Comparison of ENCODE assay signal across 1 cellular context in the genomic region with DNA sequence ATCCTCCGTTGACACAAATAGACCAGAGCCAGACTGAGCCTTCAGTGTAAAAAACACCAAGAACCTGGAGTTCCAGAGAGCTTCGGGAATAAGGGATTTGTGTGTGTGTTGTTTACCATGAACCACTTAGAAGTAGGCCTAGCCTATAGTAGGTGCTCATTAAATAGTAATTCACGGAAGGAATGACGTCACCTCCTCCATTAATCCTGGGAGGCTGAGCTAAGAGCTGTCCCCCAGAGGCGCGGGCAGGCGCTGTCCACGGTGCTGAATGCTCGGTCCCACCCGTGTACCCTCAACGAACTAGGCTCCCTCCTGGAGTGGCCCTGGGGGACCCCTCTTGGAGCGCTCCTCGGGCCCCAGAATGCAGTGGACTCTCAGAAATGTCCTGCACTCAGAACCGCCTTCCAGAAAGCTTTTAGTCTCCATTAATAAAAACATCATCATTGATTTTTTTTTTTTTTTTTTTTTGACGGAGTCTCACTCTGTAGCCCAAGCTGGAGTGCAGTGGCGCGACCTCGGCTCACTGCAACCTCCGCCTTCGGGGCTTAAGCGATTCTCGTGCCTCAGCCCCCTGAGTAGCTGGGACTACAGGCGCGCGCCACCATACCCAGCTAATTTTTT.
TF ChIP-seq lines count a peak whose summit lies in the region.

No MANE protein-coding gene starts in this region.

TF ChIP-seq in HEK293, 187 proteins besides CTCF, POLR2A, EP300 and RAD21 (continued from another document and continues in another):
- TF ChIP-seq, protein P1, sequence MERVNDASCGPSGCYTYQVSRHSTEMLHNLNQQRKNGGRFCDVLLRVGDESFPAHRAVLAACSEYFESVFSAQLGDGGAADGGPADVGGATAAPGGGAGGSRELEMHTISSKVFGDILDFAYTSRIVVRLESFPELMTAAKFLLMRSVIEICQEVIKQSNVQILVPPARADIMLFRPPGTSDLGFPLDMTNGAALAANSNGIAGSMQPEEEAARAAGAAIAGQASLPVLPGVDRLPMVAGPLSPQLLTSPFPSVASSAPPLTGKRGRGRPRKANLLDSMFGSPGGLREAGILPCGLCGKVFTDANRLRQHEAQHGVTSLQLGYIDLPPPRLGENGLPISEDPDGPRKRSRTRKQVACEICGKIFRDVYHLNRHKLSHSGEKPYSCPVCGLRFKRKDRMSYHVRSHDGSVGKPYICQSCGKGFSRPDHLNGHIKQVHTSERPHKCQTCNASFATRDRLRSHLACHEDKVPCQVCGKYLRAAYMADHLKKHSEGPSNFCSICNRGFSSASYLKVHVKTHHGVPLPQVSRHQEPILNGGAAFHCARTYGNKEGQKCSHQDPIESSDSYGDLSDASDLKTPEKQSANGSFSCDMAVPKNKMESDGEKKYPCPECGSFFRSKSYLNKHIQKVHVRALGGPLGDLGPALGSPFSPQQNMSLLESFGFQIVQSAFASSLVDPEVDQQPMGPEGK (tag by site-specific recombination; IDR thresholded peaks at IDR 0.05), result peak; percentile 58
- TF ChIP-seq, protein P2, sequence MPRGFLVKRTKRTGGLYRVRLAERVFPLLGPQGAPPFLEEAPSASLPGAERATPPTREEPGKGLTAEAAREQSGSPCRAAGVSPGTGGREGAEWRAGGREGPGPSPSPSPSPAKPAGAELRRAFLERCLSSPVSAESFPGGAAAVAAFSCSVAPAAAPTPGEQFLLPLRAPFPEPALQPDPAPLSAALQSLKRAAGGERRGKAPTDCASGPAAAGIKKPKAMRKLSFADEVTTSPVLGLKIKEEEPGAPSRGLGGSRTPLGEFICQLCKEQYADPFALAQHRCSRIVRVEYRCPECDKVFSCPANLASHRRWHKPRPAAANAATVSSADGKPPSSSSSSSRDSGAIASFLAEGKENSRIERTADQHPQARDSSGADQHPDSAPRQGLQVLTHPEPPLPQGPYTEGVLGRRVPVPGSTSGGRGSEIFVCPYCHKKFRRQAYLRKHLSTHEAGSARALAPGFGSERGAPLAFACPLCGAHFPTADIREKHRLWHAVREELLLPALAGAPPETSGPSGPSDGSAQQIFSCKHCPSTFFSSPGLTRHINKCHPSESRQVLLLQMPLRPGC (tag by site-specific recombination; IDR thresholded peaks at IDR 0.05), result 0 out of 2 replicates have a peak, but pooled peaks have one; percentile 43
- TF ChIP-seq, protein P3, sequence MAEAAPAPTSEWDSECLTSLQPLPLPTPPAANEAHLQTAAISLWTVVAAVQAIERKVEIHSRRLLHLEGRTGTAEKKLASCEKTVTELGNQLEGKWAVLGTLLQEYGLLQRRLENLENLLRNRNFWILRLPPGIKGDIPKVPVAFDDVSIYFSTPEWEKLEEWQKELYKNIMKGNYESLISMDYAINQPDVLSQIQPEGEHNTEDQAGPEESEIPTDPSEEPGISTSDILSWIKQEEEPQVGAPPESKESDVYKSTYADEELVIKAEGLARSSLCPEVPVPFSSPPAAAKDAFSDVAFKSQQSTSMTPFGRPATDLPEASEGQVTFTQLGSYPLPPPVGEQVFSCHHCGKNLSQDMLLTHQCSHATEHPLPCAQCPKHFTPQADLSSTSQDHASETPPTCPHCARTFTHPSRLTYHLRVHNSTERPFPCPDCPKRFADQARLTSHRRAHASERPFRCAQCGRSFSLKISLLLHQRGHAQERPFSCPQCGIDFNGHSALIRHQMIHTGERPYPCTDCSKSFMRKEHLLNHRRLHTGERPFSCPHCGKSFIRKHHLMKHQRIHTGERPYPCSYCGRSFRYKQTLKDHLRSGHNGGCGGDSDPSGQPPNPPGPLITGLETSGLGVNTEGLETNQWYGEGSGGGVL (tag by site-specific recombination; IDR thresholded peaks at IDR 0.05), result no peak
- TF ChIP-seq, protein P4, sequence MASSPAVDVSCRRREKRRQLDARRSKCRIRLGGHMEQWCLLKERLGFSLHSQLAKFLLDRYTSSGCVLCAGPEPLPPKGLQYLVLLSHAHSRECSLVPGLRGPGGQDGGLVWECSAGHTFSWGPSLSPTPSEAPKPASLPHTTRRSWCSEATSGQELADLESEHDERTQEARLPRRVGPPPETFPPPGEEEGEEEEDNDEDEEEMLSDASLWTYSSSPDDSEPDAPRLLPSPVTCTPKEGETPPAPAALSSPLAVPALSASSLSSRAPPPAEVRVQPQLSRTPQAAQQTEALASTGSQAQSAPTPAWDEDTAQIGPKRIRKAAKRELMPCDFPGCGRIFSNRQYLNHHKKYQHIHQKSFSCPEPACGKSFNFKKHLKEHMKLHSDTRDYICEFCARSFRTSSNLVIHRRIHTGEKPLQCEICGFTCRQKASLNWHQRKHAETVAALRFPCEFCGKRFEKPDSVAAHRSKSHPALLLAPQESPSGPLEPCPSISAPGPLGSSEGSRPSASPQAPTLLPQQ (tag by site-specific recombination; IDR thresholded peaks at IDR 0.05), result 0 out of 2 replicates have a peak, but pooled peaks have one; percentile 20
- TF ChIP-seq ZNF664 (tag by site-specific recombination; IDR thresholded peaks at IDR 0.05) (peak; percentile 99), ZBTB21 (tag by site-specific recombination; IDR thresholded peaks at IDR 0.05) (peak; percentile 86), ZXDB (tag by site-specific recombination; IDR thresholded peaks at IDR 0.05) (0 out of 2 replicates have a peak, but pooled peaks have one; percentile 51), ZNF155 (tag by site-specific recombination; IDR thresholded peaks at IDR 0.05) (no peak), ZBTB7A (tag by site-specific recombination; IDR thresholded peaks at IDR 0.05; ENCODE audit: low read depth) (0 out of 2 replicates have a peak, but pooled peaks have one; percentile 32), ZNF292 (tag by site-specific recombination; IDR thresholded peaks at IDR 0.05; ENCODE audit: borderline replicate concordance, low read depth) (no peak), IKZF3 (tag by site-specific recombination; IDR thresholded peaks at IDR 0.05) (0 out of 2 replicates have a peak, but pooled peaks have one; percentile 54), KLF16 (tag by site-specific recombination; IDR thresholded peaks at IDR 0.05) (0 out of 2 replicates have a peak, but pooled peaks have one; percentile 32), ZBTB20 (tag by site-specific recombination; IDR thresholded peaks at IDR 0.05) (no peak), SP7 (tag by site-specific recombination; IDR thresholded peaks at IDR 0.05) (peak; percentile 71), KLF8 (tag by site-specific recombination; IDR thresholded peaks at IDR 0.05) (peak; percentile 65; the same call in 1 of the 2 replicates), ZFHX2 (tag by site-specific recombination; conservative IDR thresholded peaks at IDR 0.05) (no peak), ZNF629 (tag by site-specific recombination; IDR thresholded peaks at IDR 0.05) (peak; percentile 92), KLF9 (tag by site-specific recombination; IDR thresholded peaks at IDR 0.05; ENCODE audit: low read depth) (no peak)
- TF ChIP-seq, protein P5, sequence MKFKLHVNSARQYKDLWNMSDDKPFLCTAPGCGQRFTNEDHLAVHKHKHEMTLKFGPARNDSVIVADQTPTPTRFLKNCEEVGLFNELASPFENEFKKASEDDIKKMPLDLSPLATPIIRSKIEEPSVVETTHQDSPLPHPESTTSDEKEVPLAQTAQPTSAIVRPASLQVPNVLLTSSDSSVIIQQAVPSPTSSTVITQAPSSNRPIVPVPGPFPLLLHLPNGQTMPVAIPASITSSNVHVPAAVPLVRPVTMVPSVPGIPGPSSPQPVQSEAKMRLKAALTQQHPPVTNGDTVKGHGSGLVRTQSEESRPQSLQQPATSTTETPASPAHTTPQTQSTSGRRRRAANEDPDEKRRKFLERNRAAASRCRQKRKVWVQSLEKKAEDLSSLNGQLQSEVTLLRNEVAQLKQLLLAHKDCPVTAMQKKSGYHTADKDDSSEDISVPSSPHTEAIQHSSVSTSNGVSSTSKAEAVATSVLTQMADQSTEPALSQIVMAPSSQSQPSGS (tag by site-specific recombination; IDR thresholded peaks at IDR 0.05; ENCODE audit: low read depth), result peak; percentile 97
- TF ChIP-seq, protein P6, sequence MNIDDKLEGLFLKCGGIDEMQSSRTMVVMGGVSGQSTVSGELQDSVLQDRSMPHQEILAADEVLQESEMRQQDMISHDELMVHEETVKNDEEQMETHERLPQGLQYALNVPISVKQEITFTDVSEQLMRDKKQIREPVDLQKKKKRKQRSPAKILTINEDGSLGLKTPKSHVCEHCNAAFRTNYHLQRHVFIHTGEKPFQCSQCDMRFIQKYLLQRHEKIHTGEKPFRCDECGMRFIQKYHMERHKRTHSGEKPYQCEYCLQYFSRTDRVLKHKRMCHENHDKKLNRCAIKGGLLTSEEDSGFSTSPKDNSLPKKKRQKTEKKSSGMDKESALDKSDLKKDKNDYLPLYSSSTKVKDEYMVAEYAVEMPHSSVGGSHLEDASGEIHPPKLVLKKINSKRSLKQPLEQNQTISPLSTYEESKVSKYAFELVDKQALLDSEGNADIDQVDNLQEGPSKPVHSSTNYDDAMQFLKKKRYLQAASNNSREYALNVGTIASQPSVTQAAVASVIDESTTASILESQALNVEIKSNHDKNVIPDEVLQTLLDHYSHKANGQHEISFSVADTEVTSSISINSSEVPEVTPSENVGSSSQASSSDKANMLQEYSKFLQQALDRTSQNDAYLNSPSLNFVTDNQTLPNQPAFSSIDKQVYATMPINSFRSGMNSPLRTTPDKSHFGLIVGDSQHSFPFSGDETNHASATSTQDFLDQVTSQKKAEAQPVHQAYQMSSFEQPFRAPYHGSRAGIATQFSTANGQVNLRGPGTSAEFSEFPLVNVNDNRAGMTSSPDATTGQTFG (tag by site-specific recombination; IDR thresholded peaks at IDR 0.05; ENCODE audit: borderline replicate concordance), result no peak
- TF ChIP-seq, protein P7, sequence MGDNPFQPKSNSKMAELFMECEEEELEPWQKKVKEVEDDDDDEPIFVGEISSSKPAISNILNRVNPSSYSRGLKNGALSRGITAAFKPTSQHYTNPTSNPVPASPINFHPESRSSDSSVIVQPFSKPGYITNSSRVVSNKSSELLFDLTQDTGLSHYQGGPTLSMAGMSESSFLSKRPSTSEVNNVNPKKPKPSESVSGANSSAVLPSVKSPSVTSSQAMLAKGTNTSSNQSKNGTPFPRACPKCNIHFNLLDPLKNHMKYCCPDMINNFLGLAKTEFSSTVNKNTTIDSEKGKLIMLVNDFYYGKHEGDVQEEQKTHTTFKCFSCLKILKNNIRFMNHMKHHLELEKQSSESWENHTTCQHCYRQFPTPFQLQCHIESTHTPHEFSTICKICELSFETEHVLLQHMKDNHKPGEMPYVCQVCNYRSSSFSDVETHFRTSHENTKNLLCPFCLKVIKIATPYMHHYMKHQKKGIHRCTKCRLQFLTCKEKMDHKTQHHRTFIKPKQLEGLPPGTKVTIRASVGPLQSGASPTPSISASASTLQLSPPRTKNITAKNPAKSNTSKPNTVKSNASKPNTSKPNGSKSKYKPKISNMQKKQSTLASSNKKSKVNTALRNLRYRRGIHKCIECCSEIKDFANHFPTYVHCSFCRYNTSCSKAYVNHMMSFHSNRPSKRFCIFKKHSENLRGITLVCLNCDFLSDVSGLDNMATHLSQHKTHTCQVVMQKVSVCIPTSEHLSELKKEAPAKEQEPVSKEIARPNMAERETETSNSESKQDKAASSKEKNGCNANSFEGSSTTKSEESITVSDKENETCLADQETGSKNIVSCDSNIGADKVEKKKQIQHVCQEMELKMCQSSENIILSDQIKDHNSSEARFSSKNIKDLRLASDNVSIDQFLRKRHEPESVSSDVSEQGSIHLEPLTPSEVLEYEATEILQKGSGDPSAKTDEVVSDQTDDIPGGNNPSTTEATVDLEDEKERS (tag by site-specific recombination; IDR thresholded peaks at IDR 0.05), result 0 out of 2 replicates have a peak, but pooled peaks have one; percentile 87
- TF ChIP-seq, protein P8, sequence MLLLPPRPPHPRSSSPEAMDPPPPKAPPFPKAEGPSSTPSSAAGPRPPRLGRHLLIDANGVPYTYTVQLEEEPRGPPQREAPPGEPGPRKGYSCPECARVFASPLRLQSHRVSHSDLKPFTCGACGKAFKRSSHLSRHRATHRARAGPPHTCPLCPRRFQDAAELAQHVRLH (tag by site-specific recombination; IDR thresholded peaks at IDR 0.05), result 0 out of 2 replicates have a peak, but pooled peaks have one; percentile 23
- TF ChIP-seq, protein P9, sequence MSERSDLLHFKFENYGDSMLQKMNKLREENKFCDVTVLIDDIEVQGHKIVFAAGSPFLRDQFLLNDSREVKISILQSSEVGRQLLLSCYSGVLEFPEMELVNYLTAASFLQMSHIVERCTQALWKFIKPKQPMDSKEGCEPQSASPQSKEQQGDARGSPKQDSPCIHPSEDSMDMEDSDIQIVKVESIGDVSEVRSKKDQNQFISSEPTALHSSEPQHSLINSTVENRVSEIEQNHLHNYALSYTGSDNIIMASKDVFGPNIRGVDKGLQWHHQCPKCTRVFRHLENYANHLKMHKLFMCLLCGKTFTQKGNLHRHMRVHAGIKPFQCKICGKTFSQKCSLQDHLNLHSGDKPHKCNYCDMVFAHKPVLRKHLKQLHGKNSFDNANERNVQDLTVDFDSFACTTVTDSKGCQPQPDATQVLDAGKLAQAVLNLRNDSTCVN (tag by site-specific recombination; optimal IDR thresholded peaks at IDR 0.05), result peak; percentile 29
- TF ChIP-seq, protein P10, sequence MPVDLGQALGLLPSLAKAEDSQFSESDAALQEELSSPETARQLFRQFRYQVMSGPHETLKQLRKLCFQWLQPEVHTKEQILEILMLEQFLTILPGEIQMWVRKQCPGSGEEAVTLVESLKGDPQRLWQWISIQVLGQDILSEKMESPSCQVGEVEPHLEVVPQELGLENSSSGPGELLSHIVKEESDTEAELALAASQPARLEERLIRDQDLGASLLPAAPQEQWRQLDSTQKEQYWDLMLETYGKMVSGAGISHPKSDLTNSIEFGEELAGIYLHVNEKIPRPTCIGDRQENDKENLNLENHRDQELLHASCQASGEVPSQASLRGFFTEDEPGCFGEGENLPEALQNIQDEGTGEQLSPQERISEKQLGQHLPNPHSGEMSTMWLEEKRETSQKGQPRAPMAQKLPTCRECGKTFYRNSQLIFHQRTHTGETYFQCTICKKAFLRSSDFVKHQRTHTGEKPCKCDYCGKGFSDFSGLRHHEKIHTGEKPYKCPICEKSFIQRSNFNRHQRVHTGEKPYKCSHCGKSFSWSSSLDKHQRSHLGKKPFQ (tag by site-specific recombination; IDR thresholded peaks at IDR 0.05), result no peak
- TF ChIP-seq, protein P11, sequence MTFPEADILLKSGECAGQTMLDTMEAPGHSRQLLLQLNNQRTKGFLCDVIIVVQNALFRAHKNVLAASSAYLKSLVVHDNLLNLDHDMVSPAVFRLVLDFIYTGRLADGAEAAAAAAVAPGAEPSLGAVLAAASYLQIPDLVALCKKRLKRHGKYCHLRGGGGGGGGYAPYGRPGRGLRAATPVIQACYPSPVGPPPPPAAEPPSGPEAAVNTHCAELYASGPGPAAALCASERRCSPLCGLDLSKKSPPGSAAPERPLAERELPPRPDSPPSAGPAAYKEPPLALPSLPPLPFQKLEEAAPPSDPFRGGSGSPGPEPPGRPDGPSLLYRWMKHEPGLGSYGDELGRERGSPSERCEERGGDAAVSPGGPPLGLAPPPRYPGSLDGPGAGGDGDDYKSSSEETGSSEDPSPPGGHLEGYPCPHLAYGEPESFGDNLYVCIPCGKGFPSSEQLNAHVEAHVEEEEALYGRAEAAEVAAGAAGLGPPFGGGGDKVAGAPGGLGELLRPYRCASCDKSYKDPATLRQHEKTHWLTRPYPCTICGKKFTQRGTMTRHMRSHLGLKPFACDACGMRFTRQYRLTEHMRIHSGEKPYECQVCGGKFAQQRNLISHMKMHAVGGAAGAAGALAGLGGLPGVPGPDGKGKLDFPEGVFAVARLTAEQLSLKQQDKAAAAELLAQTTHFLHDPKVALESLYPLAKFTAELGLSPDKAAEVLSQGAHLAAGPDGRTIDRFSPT (tag by site-specific recombination; IDR thresholded peaks at IDR 0.05), result peak; percentile 29; the same call in 1 of the 2 replicates
